In the genomic region with DNA sequence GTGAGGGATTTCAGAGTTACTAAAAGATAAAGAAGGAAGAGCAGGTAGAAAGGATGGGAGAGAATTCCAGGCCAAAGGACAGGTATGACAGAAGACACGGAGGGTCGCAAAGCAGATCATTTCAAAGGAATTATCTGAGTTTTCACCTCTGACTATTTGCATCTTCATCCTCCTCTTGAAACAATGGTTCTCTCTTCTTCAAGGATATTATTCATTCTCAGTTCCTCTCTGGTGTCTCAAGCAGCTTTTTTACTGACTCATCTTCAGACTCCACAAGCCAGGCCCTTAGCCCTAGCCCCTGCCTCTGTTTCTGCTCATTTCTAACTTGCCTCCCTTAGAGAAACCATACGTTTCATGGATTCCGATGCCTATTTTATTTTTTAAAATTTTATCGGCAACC, we compare ENCODE assay signal across 1 cellular context.
TF ChIP-seq lines count a peak whose summit lies in the region.

No MANE protein-coding gene starts in this region.

TF ChIP-seq in GM23338, 12 proteins besides CTCF, POLR2A, EP300 and RAD21 (continued from another document):
- TF ChIP-seq, protein P1, sequence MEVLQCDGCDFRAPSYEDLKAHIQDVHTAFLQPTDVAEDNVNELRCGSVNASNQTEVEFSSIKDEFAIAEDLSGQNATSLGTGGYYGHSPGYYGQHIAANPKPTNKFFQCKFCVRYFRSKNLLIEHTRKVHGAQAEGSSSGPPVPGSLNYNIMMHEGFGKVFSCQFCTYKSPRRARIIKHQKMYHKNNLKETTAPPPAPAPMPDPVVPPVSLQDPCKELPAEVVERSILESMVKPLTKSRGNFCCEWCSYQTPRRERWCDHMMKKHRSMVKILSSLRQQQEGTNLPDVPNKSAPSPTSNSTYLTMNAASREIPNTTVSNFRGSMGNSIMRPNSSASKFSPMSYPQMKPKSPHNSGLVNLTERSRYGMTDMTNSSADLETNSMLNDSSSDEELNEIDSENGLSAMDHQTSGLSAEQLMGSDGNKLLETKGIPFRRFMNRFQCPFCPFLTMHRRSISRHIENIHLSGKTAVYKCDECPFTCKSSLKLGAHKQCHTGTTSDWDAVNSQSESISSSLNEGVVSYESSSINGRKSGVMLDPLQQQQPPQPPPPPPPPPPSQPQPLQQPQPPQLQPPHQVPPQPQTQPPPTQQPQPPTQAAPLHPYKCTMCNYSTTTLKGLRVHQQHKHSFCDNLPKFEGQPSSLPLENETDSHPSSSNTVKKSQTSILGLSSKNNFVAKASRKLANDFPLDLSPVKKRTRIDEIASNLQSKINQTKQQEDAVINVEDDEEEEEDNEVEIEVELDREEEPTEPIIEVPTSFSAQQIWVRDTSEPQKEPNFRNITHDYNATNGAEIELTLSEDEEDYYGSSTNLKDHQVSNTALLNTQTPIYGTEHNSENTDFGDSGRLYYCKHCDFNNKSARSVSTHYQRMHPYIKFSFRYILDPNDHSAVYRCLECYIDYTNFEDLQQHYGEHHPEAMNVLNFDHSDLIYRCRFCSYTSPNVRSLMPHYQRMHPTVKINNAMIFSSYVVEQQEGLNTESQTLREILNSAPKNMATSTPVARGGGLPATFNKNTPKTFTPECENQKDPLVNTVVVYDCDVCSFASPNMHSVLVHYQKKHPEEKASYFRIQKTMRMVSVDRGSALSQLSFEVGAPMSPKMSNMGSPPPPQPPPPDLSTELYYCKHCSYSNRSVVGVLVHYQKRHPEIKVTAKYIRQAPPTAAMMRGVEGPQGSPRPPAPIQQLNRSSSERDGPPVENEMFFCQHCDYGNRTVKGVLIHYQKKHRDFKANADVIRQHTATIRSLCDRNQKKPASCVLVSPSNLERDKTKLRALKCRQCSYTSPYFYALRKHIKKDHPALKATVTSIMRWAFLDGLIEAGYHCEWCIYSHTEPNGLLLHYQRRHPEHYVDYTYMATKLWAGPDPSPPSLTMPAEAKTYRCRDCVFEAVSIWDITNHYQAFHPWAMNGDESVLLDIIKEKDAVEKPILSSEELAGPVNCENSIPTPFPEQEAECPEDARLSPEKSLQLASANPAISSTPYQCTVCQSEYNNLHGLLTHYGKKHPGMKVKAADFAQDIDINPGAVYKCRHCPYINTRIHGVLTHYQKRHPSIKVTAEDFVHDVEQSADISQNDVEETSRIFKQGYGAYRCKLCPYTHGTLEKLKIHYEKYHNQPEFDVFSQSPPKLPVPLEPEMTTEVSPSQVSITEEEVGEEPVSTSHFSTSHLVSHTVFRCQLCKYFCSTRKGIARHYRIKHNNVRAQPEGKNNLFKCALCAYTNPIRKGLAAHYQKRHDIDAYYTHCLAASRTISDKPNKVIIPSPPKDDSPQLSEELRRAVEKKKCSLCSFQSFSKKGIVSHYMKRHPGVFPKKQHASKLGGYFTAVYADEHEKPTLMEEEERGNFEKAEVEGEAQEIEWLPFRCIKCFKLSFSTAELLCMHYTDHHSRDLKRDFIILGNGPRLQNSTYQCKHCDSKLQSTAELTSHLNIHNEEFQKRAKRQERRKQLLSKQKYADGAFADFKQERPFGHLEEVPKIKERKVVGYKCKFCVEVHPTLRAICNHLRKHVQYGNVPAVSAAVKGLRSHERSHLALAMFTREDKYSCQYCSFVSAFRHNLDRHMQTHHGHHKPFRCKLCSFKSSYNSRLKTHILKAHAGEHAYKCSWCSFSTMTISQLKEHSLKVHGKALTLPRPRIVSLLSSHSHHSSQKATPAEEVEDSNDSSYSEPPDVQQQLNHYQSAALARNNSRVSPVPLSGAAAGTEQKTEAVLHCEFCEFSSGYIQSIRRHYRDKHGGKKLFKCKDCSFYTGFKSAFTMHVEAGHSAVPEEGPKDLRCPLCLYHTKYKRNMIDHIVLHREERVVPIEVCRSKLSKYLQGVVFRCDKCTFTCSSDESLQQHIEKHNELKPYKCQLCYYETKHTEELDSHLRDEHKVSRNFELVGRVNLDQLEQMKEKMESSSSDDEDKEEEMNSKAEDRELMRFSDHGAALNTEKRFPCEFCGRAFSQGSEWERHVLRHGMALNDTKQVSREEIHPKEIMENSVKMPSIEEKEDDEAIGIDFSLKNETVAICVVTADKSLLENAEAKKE (CRISPR knock-in tag; IDR thresholded peaks at IDR 0.05) = no peak
TF ChIP-seq in GM23338: peak in this region for 0.
